In the genomic region with DNA sequence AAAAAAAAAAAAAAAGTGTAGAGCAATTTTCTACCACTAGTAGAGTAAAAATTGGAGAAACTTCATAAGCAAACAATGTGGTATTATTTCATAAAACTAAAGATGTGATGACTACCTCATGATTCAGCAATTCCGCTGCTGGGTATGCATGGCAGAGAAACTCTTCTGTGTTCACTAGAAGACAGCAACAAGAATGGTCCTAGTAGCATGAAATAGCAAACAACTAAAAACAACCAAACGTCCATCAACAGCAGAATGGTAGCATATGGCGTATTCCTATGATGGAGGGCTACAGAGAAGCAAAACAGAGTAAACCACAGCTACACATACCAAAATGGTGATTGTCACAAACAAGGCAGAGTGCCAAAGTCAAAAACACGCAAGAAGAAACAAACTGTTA, we compare ENCODE assay signal across 17 cellular contexts. TPM values are rescaled to one million over a fixed set of nuclear protein-coding genes. Genes with fewer than 3 reads are reported as not detected.
DNase-seq lines count a peak whose midpoint lies in the region; ATAC-seq, FAIRE-seq and TF ChIP-seq lines count a peak whose summit lies in the region.
"Had no signal": no experiment of that assay in that cellular context is flagged by ENCODE, and none has a peak within 500 bp of the region (broad histone marks: within the 10 kb centered on the region; RNA-seq: fewer than 3 reads in every experiment).

No MANE protein-coding gene starts in this region.

- no peak for TF ChIP-seq CTCF in Panc1 (IDR thresholded peaks at IDR 0.05)
- TF ChIP-seq CTCF in endothelial cell of umbilical vein (IDR thresholded peaks at IDR 0.05; ENCODE audit: extremely low read depth in 1 of 2, insufficient read depth in 1 of 2, low read depth in 1 of 2, low read length in 2 of 2) = no peak
- no peak for TF ChIP-seq CTCF in nephron progenitor cell (IDR thresholded peaks at IDR 0.05)

- POLR2A ChIA-PET in Panc1 (lab: Charles Lee) (no interaction called here), endothelial cell of umbilical vein (lab: Charles Lee) (interaction anchor here (0.7 kb wide), 1 partner anchor 33 kb away, joined by 4 read pairs; no protein-coding TSS in a partner anchor)

- peak; percentile 68 for DNase-seq in GM03348 (ENCODE audit: low spot score)
- peak; percentile 93 for DNase-seq in Panc1 (ENCODE audit: low read depth, low spot score)
- peak; percentile 73 for DNase-seq in endothelial cell of umbilical vein (ENCODE audit: low read depth, low spot score)
- peak; percentile 45 for DNase-seq in pulmonary artery endothelial cell (ENCODE audit: low read depth, low spot score)
- no peak for DNase-seq in nephron progenitor cell
- DNase-seq in HT-29 (ENCODE audit: low spot score) = no peak
- no peak for DNase-seq in left lobe of liver (ENCODE audit: low spot score)
- DNase-seq: activated CD8-positive, alpha-beta T cell treated with anti-CD3 and anti-CD28 coated beads for 36 hours; DND-41; left colon; MV-4-11; NCI-H82; nucleus accumbens; stimulated activated CD4-positive, alpha-beta T cell treated with anti-CD3 and anti-CD28 coated beads, Interleukin-2, amount 100 ng/mL, for 48 hours; T-helper 2 cell had no signal

- no peak for TF ChIP-seq POLR2A in endothelial cell of umbilical vein (IDR thresholded peaks at IDR 0.05; ENCODE audit: low read depth, low read length)

- peak overlapping the region; percentile 56 for H2AFZ ChIP-seq in endothelial cell of umbilical vein (ENCODE audit: low read depth, low read length)

- ATAC-seq in Panc1 (peak; percentile 62), left lobe of liver (no peak)
- ATAC-seq: activated CD8-positive, alpha-beta T cell treated with anti-CD3 and anti-CD28 coated beads for 36 hours; activated naive CD4-positive, alpha-beta T cell treated with anti-CD3 and anti-CD28 coated beads, Interleukin-2, amount 50 U/mL, for 72 hours; left colon had no signal

- no peak overlapping the region for H3K27ac Mint-ChIP-seq in nephron progenitor cell
- H3K27ac Mint-ChIP-seq: activated CD8-positive, alpha-beta T cell treated with anti-CD3 and anti-CD28 coated beads for 36 hours; activated naive CD4-positive, alpha-beta T cell treated with anti-CD3 and anti-CD28 coated beads, Interleukin-2, amount 50 U/mL, for 72 hours had no signal

- no peak overlapping the region for H3K9ac ChIP-seq in endothelial cell of umbilical vein (replicated peaks; ENCODE audit: extremely low read depth, insufficient read depth, low read length)

- peak overlapping the region; percentile 30 for H3K27ac ChIP-seq in Panc1 (ENCODE audit: low read length)
- H3K27ac ChIP-seq in endothelial cell of umbilical vein (ENCODE audit: insufficient read depth, low read depth, low read length) = peak overlapping the region; percentile 67
- H3K27ac ChIP-seq: suprapubic skin had no signal

- CTCF ChIA-PET in Panc1 (lab: Charles Lee) (interaction anchor here (0.6 to 0.7 kb wide), 2 partner anchors 13 to 32 kb away, joined by 7 to 9 read pairs; no protein-coding TSS in a partner anchor), endothelial cell of umbilical vein (lab: Charles Lee) (interaction anchor here (0.9 to 4.6 kb wide), 4 partner anchors 13 to 298 kb away, joined by 4 to 62 read pairs (median 4); no protein-coding TSS in a partner anchor)

- no peaks in the 10 kb centered on the region for H3K9me1 ChIP-seq in endothelial cell of umbilical vein (replicated peaks; ENCODE audit: control insufficient read depth, extremely low read depth, insufficient read depth, low read length)

- H3K36me3 Mint-ChIP-seq in nephron progenitor cell (ENCODE audit: low read depth) = no peaks in the 10 kb centered on the region
- H3K36me3 Mint-ChIP-seq: activated naive CD4-positive, alpha-beta T cell treated with anti-CD3 and anti-CD28 coated beads, Interleukin-2, amount 50 U/mL, for 72 hours had no signal

- no peaks in the 10 kb centered on the region for H3K4me1 Mint-ChIP-seq in nephron progenitor cell

- H3K9me3 Mint-ChIP-seq in nephron progenitor cell = no peaks in the 10 kb centered on the region
- H3K9me3 Mint-ChIP-seq: activated CD8-positive, alpha-beta T cell treated with anti-CD3 and anti-CD28 coated beads for 36 hours; activated naive CD4-positive, alpha-beta T cell treated with anti-CD3 and anti-CD28 coated beads, Interleukin-2, amount 50 U/mL, for 72 hours had no signal

- dilution Hi-C loops in endothelial cell of umbilical vein (cut with MboI; ENCODE audit: extremely low pct_ligation_motif_present, low sequenced_read_pairs) = no loop called here

- FAIRE-seq in endothelial cell of umbilical vein (lab: Jason Lieb, UNC) = peak; percentile 81

- H3K27me3 Mint-ChIP-seq in nephron progenitor cell (ENCODE audit: low read depth, poor library complexity) = peaks cover 4% of the 10 kb centered on the region

- H3K9me3 ChIP-seq in Panc1 (ENCODE audit: control insufficient read depth, insufficient read depth, low read depth, low read length) = no peaks in the 10 kb centered on the region
- no peaks in the 10 kb centered on the region for H3K9me3 ChIP-seq in endothelial cell of umbilical vein (replicated peaks; ENCODE audit: control insufficient read depth, insufficient read depth, low read length)
- H3K9me3 ChIP-seq: suprapubic skin had no signal

- intact Hi-C loops in Panc1 (cut with micrococcal nuclease; ENCODE audit: unreplicated experiment) (no loop called here), endothelial cell of umbilical vein (cut with micrococcal nuclease) (loop anchor here (5.0 kb wide), 1 partner anchor 79 kb away; no protein-coding TSS in a partner anchor)

- H3K79me2 ChIP-seq in endothelial cell of umbilical vein (ENCODE audit: control insufficient read depth, insufficient read depth, low read length) = no peaks in the 10 kb centered on the region

- no peak overlapping the region for H3K4me3 Mint-ChIP-seq in nephron progenitor cell
- H3K4me3 Mint-ChIP-seq: activated CD8-positive, alpha-beta T cell treated with anti-CD3 and anti-CD28 coated beads for 36 hours had no signal

- BruUV-seq in Panc1 (replicated peaks; lab: Mats Ljungman, UMichigan) (no TSS peak), endothelial cell of umbilical vein (replicated peaks; lab: Mats Ljungman, UMichigan) (no TSS peak)

- H3K4me3 ChIP-seq in Panc1 (ENCODE audit: low read depth in 2 of 2, low read length in 2 of 2) (peak overlapping the region in 1 of 2 experiments; percentile 21; a peak in 1 of 4 replicates), endothelial cell of umbilical vein (replicated peaks in 1 of 3; ENCODE audit: insufficient read depth in 1 of 3, low read depth in 1 of 3, low read length in 3 of 3) (no peak overlapping the region)
- H3K4me3 ChIP-seq: suprapubic skin had no signal

- H3K27me3 ChIP-seq in Panc1 (ENCODE audit: control insufficient read depth, insufficient read depth, low read length) = no peaks in the 10 kb centered on the region
- no peaks in the 10 kb centered on the region for H3K27me3 ChIP-seq in endothelial cell of umbilical vein (ENCODE audit: control insufficient read depth in 2 of 2, insufficient read depth in 2 of 2, low read length in 2 of 2)
- H3K27me3 ChIP-seq: suprapubic skin had no signal

- H3K36me3 ChIP-seq in Panc1 (ENCODE audit: control insufficient read depth, insufficient read depth, low read length) (no peaks in the 10 kb centered on the region), endothelial cell of umbilical vein (ENCODE audit: control insufficient read depth in 2 of 2, extremely low read depth in 1 of 2, insufficient read depth in 2 of 2, low read length in 2 of 2) (no peaks in the 10 kb centered on the region)
- H3K36me3 ChIP-seq: suprapubic skin had no signal

- no peaks in the 10 kb centered on the region for H4K20me1 ChIP-seq in endothelial cell of umbilical vein (replicated peaks; ENCODE audit: control insufficient read depth, extremely low read depth, insufficient read depth, low read length)

- peak overlapping the region; percentile 4 for H3K4me2 ChIP-seq in endothelial cell of umbilical vein (ENCODE audit: insufficient read depth, low read length)

- in situ Hi-C loops in Panc1 (cut with HindIII; ENCODE audit: low pct_unique_long_range_greater_than_20kb, low sequenced_read_pairs) = loop anchor here (25.0 kb wide), 1 partner anchor 111 kb away; no protein-coding TSS in a partner anchor

- H3K4me1 ChIP-seq in Panc1 (ENCODE audit: control insufficient read depth, insufficient read depth, low read length) = peaks cover 38% of the 10 kb centered on the region
- peaks cover 27% of the 10 kb centered on the region for H3K4me1 ChIP-seq in endothelial cell of umbilical vein (ENCODE audit: control insufficient read depth, extremely low read depth, insufficient read depth, low read length)
- H3K4me1 ChIP-seq: suprapubic skin had no signal

TF ChIP-seq in endothelial cell of umbilical vein, 7 proteins besides CTCF, POLR2A, EP300 and RAD21 (continues in another document):
- TF ChIP-seq JUN (IDR thresholded peaks at IDR 0.05; ENCODE audit: borderline replicate concordance, insufficient read depth, insufficient read length, low read depth) (peak; percentile 50), MYC (IDR thresholded peaks at IDR 0.05; ENCODE audit: low read depth, low read length) (no peak)

RNA-seq across cellular contexts. Expression of gene HTR1D, which starts 18.9 kb away (rescaled TPM):
- total RNA-seq in Panc1 (2021; ENCODE audit: unreplicated experiment) = 3.5 TPM
- polyA plus RNA-seq in Panc1 (2012; ENCODE audit: insufficient read length) = 1.2 TPM
- 1.5 and 2.2 TPM in 2 replicates for total RNA-seq in endothelial cell of umbilical vein
- polyA plus RNA-seq in endothelial cell of umbilical vein = 1.9 TPM in 2 replicates
- 1.8 TPM in 2 replicates for polyA plus RNA-seq in endothelial cell of umbilical vein (2011; cell fraction: cytosol; rRNA removed)
- 0.91 and 0.98 TPM in 2 replicates for polyA plus RNA-seq in endothelial cell of umbilical vein (2011; cell fraction: nucleus; rRNA removed)
- 4.3 and 5.4 TPM in 2 replicates for polyA plus RNA-seq in endothelial cell of umbilical vein (2012)
- 0.93 and 1.6 TPM in 2 replicates for polyA minus RNA-seq in endothelial cell of umbilical vein
- polyA minus RNA-seq in endothelial cell of umbilical vein (2011; cell fraction: cytosol; rRNA and poly(A)+ RNA removed) = 3.3 TPM
- polyA minus RNA-seq in endothelial cell of umbilical vein (2011; cell fraction: nucleus; rRNA and poly(A)+ RNA removed) = 0.96 and 1.1 TPM in 2 replicates
- 0.26 and 0.42 TPM in 2 replicates for total RNA-seq in pulmonary artery endothelial cell
- total RNA-seq in HT-29 (2014; rRNA removed; shearing (Covaris generic)) = 0.83 and 1.0 TPM in 2 replicates
- total RNA-seq in left lobe of liver = not detected
- total RNA-seq: activated CD8-positive, alpha-beta T cell treated with anti-CD3 and anti-CD28 coated beads for 36 hours; activated naive CD4-positive, alpha-beta T cell treated with anti-CD3 and anti-CD28 coated beads, Interleukin-2, amount 50 U/mL, for 72 hours; suprapubic skin had no signal

RNA-seq across cellular contexts. Expression of gene LUZP1, which starts 29.7 kb away (rescaled TPM):
- total RNA-seq in Panc1 (2021; ENCODE audit: unreplicated experiment) (40.2 TPM), endothelial cell of umbilical vein (82.4 and 92.3 TPM in 2 replicates), pulmonary artery endothelial cell (54.3 and 69.6 TPM in 2 replicates), left lobe of liver (5.6 TPM)
- 14.4 TPM for polyA plus RNA-seq in Panc1 (2012; ENCODE audit: insufficient read length)
- polyA plus RNA-seq in endothelial cell of umbilical vein = 24.0 and 26.3 TPM in 2 replicates
- 27.7 and 27.9 TPM in 2 replicates for polyA plus RNA-seq in endothelial cell of umbilical vein (2011; cell fraction: cytosol; rRNA removed)
- polyA plus RNA-seq in endothelial cell of umbilical vein (2011; cell fraction: nucleus; rRNA removed) = 51.3 and 61.7 TPM in 2 replicates
- polyA plus RNA-seq in endothelial cell of umbilical vein (2012) = 48.4 and 60.7 TPM in 2 replicates
- polyA minus RNA-seq in endothelial cell of umbilical vein = 84.2 and 92.3 TPM in 2 replicates
- 12.7 TPM for polyA minus RNA-seq in endothelial cell of umbilical vein (2011; cell fraction: cytosol; rRNA and poly(A)+ RNA removed)
- 58.7 and 84.7 TPM in 2 replicates for polyA minus RNA-seq in endothelial cell of umbilical vein (2011; cell fraction: nucleus; rRNA and poly(A)+ RNA removed)
- total RNA-seq in HT-29 (2014; rRNA removed; shearing (Covaris generic)) = 14.4 and 16.4 TPM in 2 replicates

Comparison
In these comparisons a context has a peak if more than half of its experiments do, and no peak if none do; other contexts are left out.
1. DNase-seq: peak in GM03348 (single experiment), Panc1 (single experiment), endothelial cell of umbilical vein (single experiment) and pulmonary artery endothelial cell (single experiment); none in nephron progenitor cell (single experiment), HT-29 (single experiment) and left lobe of liver (single experiment).